22 cellular contexts compared by ENCODE assay signal in the genomic region with DNA sequence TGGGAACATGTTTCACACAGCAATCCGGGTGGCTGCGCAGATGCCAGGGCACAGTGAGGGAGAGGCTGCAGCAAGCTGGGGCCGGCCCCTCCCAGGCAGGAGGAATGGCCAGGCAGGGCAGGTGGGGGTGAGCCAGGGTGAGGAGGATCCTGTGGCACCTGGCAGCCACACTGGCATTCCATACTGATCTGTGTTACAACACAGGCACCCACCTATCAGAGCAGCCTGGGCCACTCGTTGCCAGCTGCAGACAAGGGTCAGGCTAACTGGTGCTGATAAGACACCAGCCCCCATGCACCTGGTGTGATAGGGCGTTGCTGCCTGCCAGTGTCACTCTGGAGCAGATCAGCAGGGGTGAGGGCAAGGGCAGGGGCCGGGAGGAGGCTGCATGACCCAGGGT. TPM values are rescaled to one million over a fixed set of nuclear protein-coding genes. Genes with fewer than 3 reads are reported as not detected.
DNase-seq lines count a peak whose midpoint lies in the region; ATAC-seq and TF ChIP-seq lines count a peak whose summit lies in the region.
"Had no signal": no experiment of that assay in that cellular context is flagged by ENCODE, and none has a peak within 500 bp of the region (broad histone marks: within the 10 kb centered on the region; RNA-seq: fewer than 3 reads in every experiment).

No MANE protein-coding gene starts in this region.

- no peak for TF ChIP-seq POLR2A in heart left ventricle (IDR thresholded peaks at IDR 0.05)

- H3K27ac ChIP-seq in heart left ventricle = no peak overlapping the region
- H3K27ac ChIP-seq: brain microvascular endothelial cell, C4-2B, hepatocyte, lower lobe of right lung, neural progenitor cell, VCaP had no signal

- DNase-seq in heart left ventricle = peak in 3 of 5 donors; percentile 37 to 72 (median 71)
- no peak for DNase-seq in left cardiac atrium
- DNase-seq in SHP77 treated with DMSO at 0.1 percent for 48 hours (lab: John Stamatoyannopoulos, UW) = peak; percentile 10
- peak; percentile 96 for DNase-seq in left lobe of liver (ENCODE audit: low spot score)
- DNase-seq in sciatic nerve (ENCODE audit: low spot score) = no peak
- DNase-seq in medulla oblongata (ENCODE audit: extremely low spot score) = no peak
- DNase-seq: activated CD4-positive, alpha-beta T cell treated with anti-CD3 and anti-CD28 coated beads, Interleukin-2, amount 10 ng/mL, durations not matched to agents 24 days and 14 days; activated naive CD4-positive, alpha-beta T cell treated with anti-CD3 and anti-CD28 coated beads for 36 hours; activated T-cell treated with anti-CD3 and anti-CD28 coated beads, Interleukin-2, amount 50 U/mL, for 72 hours; brain microvascular endothelial cell; effector memory CD4-positive, alpha-beta T cell; foreskin fibroblast; immature natural killer cell; NCI-H1092 treated with DMSO at 0.1 percent for 48 hours; stimulated activated CD4-positive, alpha-beta T cell treated with anti-CD3 and anti-CD28 coated beads, Interleukin-2, amount 100 ng/mL, for 24 hours had no signal

- intact Hi-C loops in heart left ventricle (cut with DNase I) (no loop called here), left cardiac atrium (cut with DNase I) (no loop called here), sciatic nerve (cut with DNase I) (no loop called here)

- 43 to 56% (median 44%) methylated on average over 5 to 6 of the region's 6 CpGs for WGBS in heart left ventricle, 4 donors

- H3K9me3 ChIP-seq in heart left ventricle = no peaks in the 10 kb centered on the region
- H3K9me3 ChIP-seq: HAP-1, lower lobe of right lung had no signal

- peaks cover 0 to 7% (median 0%) of the 10 kb centered on the region in 12 donors for H3K4me1 ChIP-seq in heart left ventricle
- H3K4me1 ChIP-seq: HAP-1, lower lobe of right lung, neural progenitor cell had no signal

- TF ChIP-seq CTCF in heart left ventricle (IDR thresholded peaks at IDR 0.05) = no peak

- H3K36me3 ChIP-seq in heart left ventricle = no peaks in the 10 kb centered on the region
- H3K36me3 ChIP-seq: brain microvascular endothelial cell, HAP-1, lower lobe of right lung, neural progenitor cell had no signal

- peaks cover 0 to 23% (median 0%) of the 10 kb centered on the region in 9 donors for H3K27me3 ChIP-seq in heart left ventricle
- H3K27me3 ChIP-seq: brain microvascular endothelial cell, hepatocyte, neural progenitor cell had no signal

- H3K4me3 ChIP-seq in heart left ventricle = no peak overlapping the region
- H3K4me3 ChIP-seq: HAP-1, hepatocyte, lower lobe of right lung, neural progenitor cell had no signal

- ATAC-seq in heart left ventricle (peak; percentile 49 to 86 (median 60)), left cardiac atrium (no peak), left lobe of liver (peak; percentile 93), HG02798 (IDR thresholded peaks at IDR 0.05; ENCODE audit: poor library complexity, unreplicated experiment) (no peak), sciatic nerve (no peak)
- ATAC-seq: activated T-cell treated with anti-CD3 and anti-CD28 coated beads, Interleukin-2, amount 50 U/mL, for 72 hours had no signal

RNA-seq across cellular contexts. Expression of a gene that starts 16.6 kb away (rescaled TPM):
- 1 to 10 TPM in 4 of 9 donors, under 1 TPM in 5; 0.12 to 3.3 (median 0.66) TPM for total RNA-seq in heart left ventricle
- polyA plus RNA-seq in heart left ventricle = under 1 TPM; 0.29 to 0.84 TPM
- total RNA-seq in left cardiac atrium = 1 to 10 TPM in 1 of 2 donors, under 1 TPM in 1; 0.84 to 6.1 TPM
- 1.1 TPM for total RNA-seq in left lobe of liver
- total RNA-seq in sciatic nerve = 0.80 TPM
- polyA plus RNA-seq: hepatocyte had no signal

Comparison
In these comparisons a context has a peak if more than half of its experiments do, and no peak if none do; other contexts are left out.
1. ATAC-seq: peak in heart left ventricle (4 of 4) and left lobe of liver (single experiment); none in left cardiac atrium (0 of 2), HG02798 (single experiment) and sciatic nerve (single experiment).
2. DNase-seq: peak in heart left ventricle (3 of 5), SHP77 treated with DMSO at 0.1 percent for 48 hours (single experiment) and left lobe of liver (single experiment); none in left cardiac atrium (single experiment), sciatic nerve (single experiment) and medulla oblongata (single experiment).